Comparison of ENCODE assay signal across 10 cellular contexts in genomic region chr17:3732171-3732570, GRCh38. TPM values are rescaled to one million over a fixed set of nuclear protein-coding genes. Genes with fewer than 3 reads are reported as not detected.
A peak's percentile ranks its signal among the peaks of the same experiment; 100 is the strongest.
DNase-seq lines count a peak whose midpoint lies in the region; ATAC-seq, FAIRE-seq and TF ChIP-seq lines count a peak whose summit lies in the region.
"Had no signal": no experiment of that assay in that cellular context is flagged by ENCODE, and none has a peak within 500 bp of the region (broad histone marks: within the 10 kb centered on the region; RNA-seq: fewer than 3 reads in every experiment).

No MANE protein-coding gene starts in this region.

- H4K20me1 ChIP-seq in BLaER1, result peaks cover under 1% of the 10 kb centered on the region; the same call in 1 of the 2 replicates
- H4K20me1 ChIP-seq in HepG2 (ENCODE audit: insufficient read depth, low read length), result no peaks in the 10 kb centered on the region

- H3K27ac ChIP-seq in BLaER1, result no peak overlapping the region
- H3K27ac ChIP-seq in Peyer's patch, result peak overlapping the region in 2 of 4 donors; percentile 23 to 39
- peak overlapping the region; percentile 4 for H3K27ac ChIP-seq in HepG2 (ENCODE audit: extremely low read length, insufficient read depth, low read length)
- H3K27ac ChIP-seq: heart right ventricle, neutrophil had no signal

- intact Hi-C loops in HepG2 (cut with micrococcal nuclease; ENCODE audit: unreplicated experiment), result loop anchor here (5.0 to 10.0 kb wide), 2 partner anchors 50 to 173 kb away; no protein-coding TSS in a partner anchor

- H3K36me3 ChIP-seq in BLaER1 (peaks cover 28% of the 10 kb centered on the region), Peyer's patch (no peaks in the 10 kb centered on the region), HepG2 (replicated peaks in 1 of 2; ENCODE audit: control insufficient read depth in 1 of 2, insufficient read depth in 2 of 2, low read length in 2 of 2) (no peaks in the 10 kb centered on the region)
- H3K36me3 ChIP-seq: heart right ventricle had no signal

- TF ChIP-seq EP300 in HepG2 (IDR thresholded peaks at IDR 0.05; ENCODE audit: low read depth in 2 of 2, low read length in 2 of 2) (no peak), HepG2 (CRISPR knock-in tag; IDR thresholded peaks at IDR 0.05; ENCODE audit: borderline replicate concordance) (no peak)

- in situ Hi-C loops in HepG2 (cut with HindIII; ENCODE audit: extremely low pct_ligation_motif_present, low pct_unique_long_range_greater_than_20kb), result loop anchor here (10.0 kb wide), 1 partner anchor 173 kb away; no protein-coding TSS in a partner anchor

- CTCF ChIA-PET in HepG2 (lab: Yijun Ruan, JAX; ENCODE audit: low intra/inter-chr PET ratio, low total read pairs), result interaction anchor here (1.4 kb wide), 1 partner anchor 49 kb away, joined by 7 read pairs; no protein-coding TSS in a partner anchor

- DNase-seq in Peyer's patch (peak in 2 of 3 donors; percentile 66 to 79), HepG2 (ENCODE audit: low spot score) (peak; percentile 59), HCEC 1CT (no peak), occipital lobe (lab: John Stamatoyannopoulos, UW) (no peak), NCI-H1694 (lab: John Stamatoyannopoulos, UW) (no peak)
- DNase-seq in activated CD4-positive, alpha-beta T cell treated with anti-CD3 and anti-CD28 coated beads, Interleukin-2, amount 50 U/mL, for 4 hours, result no peak
- DNase-seq: heart right ventricle had no signal

- TF ChIP-seq RAD21 in HepG2 (CRISPR knock-in tag; IDR thresholded peaks at IDR 0.05), result no peak

- 0 out of 2 replicates have a peak overlapping the region, but pooled peaks have one; percentile 0 for H3K4me2 ChIP-seq in BLaER1
- H3K4me2 ChIP-seq in HepG2 (ENCODE audit: low read depth, low read length), result peak overlapping the region; percentile 66

- H3K9ac ChIP-seq in BLaER1 (peak overlapping the region; percentile 2; the same call in 1 of the 2 replicates), HepG2 (ENCODE audit: insufficient read depth, low read depth, low read length) (peak overlapping the region; percentile 38; the same call in 1 of the 2 replicates)

- POLR2A ChIA-PET in HepG2 (lab: Yijun Ruan, JAX), result interaction anchor here (0.8 to 1.2 kb wide), 3 partner anchors 9 to 114 kb away, joined by 3 read pairs; partner anchors contain the start of gene NCBP3

- H3K4me3 ChIP-seq in BLaER1 (no peak overlapping the region), Peyer's patch (no peak overlapping the region), HepG2 (replicated peaks in 1 of 3; ENCODE audit: insufficient read depth in 1 of 3, low read depth in 2 of 3, low read length in 3 of 3) (peak overlapping the region; percentile 31 to 56 (median 35))
- H3K4me3 ChIP-seq: heart right ventricle had no signal

- no TSS peak for BruUV-seq in HepG2 (replicated peaks; lab: Mats Ljungman, UMichigan)

- no peaks in the 10 kb centered on the region for H3K79me2 ChIP-seq in HepG2 (ENCODE audit: insufficient read depth, low read length)

- H2AFZ ChIP-seq in HepG2 (ENCODE audit: low read length), result no peak overlapping the region

- no peaks in the 10 kb centered on the region for H3K27me3 ChIP-seq in BLaER1
- H3K27me3 ChIP-seq in Peyer's patch, result no peaks in the 10 kb centered on the region
- no peaks in the 10 kb centered on the region for H3K27me3 ChIP-seq in HepG2 (ENCODE audit: control insufficient read depth in 1 of 2, insufficient read depth in 2 of 2, low read length in 2 of 2)
- H3K27me3 ChIP-seq: neutrophil had no signal

- no peak for TF ChIP-seq POLR2A in Peyer's patch (IDR thresholded peaks at IDR 0.05)
- no peak for TF ChIP-seq POLR2A in HepG2 (IDR thresholded peaks at IDR 0.05; ENCODE audit: insufficient read depth in 1 of 2, low read depth in 2 of 2, low read length in 2 of 2)

- no peaks in the 10 kb centered on the region for H3K9me3 ChIP-seq in BLaER1
- H3K9me3 ChIP-seq in Peyer's patch, result no peaks in the 10 kb centered on the region
- H3K9me3 ChIP-seq in HepG2 (ENCODE audit: low read length), result no peaks in the 10 kb centered on the region
- H3K9me3 ChIP-seq: heart right ventricle, neutrophil had no signal

- peaks cover 35% of the 10 kb centered on the region for H3K4me1 ChIP-seq in BLaER1
- no peaks in the 10 kb centered on the region for H3K4me1 ChIP-seq in Peyer's patch
- peaks cover 42% of the 10 kb centered on the region for H3K4me1 ChIP-seq in HepG2 (ENCODE audit: insufficient read depth, low read length)

- FAIRE-seq in HepG2 (lab: Jason Lieb, UNC), result peak; percentile 78

- 10% methylated on average over 10 of the region's 10 CpGs for WGBS in HepG2 (ENCODE audit: low lambda C conversion rate)

- TF ChIP-seq CTCF in Peyer's patch (IDR thresholded peaks at IDR 0.05) (peak in 3 of 6 experiments; percentile 10 to 38 (median 31)), HepG2 (CRISPR knock-in tag; IDR thresholded peaks at IDR 0.05) (peak; percentile 78)

- ATAC-seq in GM21447 (IDR thresholded peaks at IDR 0.05; ENCODE audit: unreplicated experiment), result peak; percentile 79
- ATAC-seq in HepG2, result peak; percentile 77

TF ChIP-seq in HepG2, 621 proteins besides CTCF, POLR2A, EP300 and RAD21 (continues in another document):
- TF ChIP-seq CREB3 (CRISPR knock-in tag; IDR thresholded peaks at IDR 0.05) (no peak), HMGA1 (CRISPR knock-in tag; conservative IDR thresholded peaks at IDR 0.05) (no peak), NCOA2 (CRISPR knock-in tag; IDR thresholded peaks at IDR 0.05) (no peak), IRF2 (CRISPR knock-in tag; IDR thresholded peaks at IDR 0.05) (0 out of 2 replicates have a peak, but pooled peaks have one; percentile 18)

RNA-seq across cellular contexts. Expression of gene HASPIN, which starts 8.5 kb away (rescaled TPM):
- total RNA-seq in Peyer's patch, result 1 to 10 TPM in 1 of 4 donors, not detected in 3; 1.2 TPM
- 7.8 and 8.1 TPM in 2 replicates for total RNA-seq in HepG2 (2016; rRNA removed; fragmentation: Illumina TruSeq; extraction: Trizol)
- total RNA-seq in HepG2 (2016; cell fraction: cytosol; rRNA removed; fragmentation: Illumina TruSeq; extraction: Trizol; ENCODE audit: low read depth), result 1.3 and 1.4 TPM in 2 replicates
- 7.4 and 8.8 TPM in 2 replicates for total RNA-seq in HepG2 (2016; cell fraction: insoluble cytoplasmic fraction; rRNA removed; fragmentation: Illumina TruSeq; extraction: Trizol)
- 4.8 TPM in 2 replicates for total RNA-seq in HepG2 (2016; cell fraction: membrane; rRNA removed; fragmentation: Illumina TruSeq; extraction: Trizol)
- total RNA-seq in HepG2 (2016; cell fraction: nucleus; rRNA removed; fragmentation: Illumina TruSeq; extraction: Trizol), result 4.1 and 5.0 TPM in 2 replicates
- 1.9 and 2.7 TPM in 2 replicates for polyA plus RNA-seq in HepG2 (2011; rRNA removed)
- polyA plus RNA-seq in HepG2 (2011; cell fraction: cytosol; rRNA removed), result 1.5 and 1.9 TPM in 2 replicates
- 1.1 and 2.3 TPM in 2 replicates for polyA plus RNA-seq in HepG2 (2011; cell fraction: nucleus; rRNA removed)
- polyA plus RNA-seq in HepG2 (2012), result 1.1 and 1.9 TPM in 2 replicates
- polyA plus RNA-seq in HepG2 (2016; cell fraction: cytosol; fragmentation: Illumina TruSeq; extraction: Trizol; ENCODE audit: low read depth), result 0.50 and 0.65 TPM in 2 replicates
- 5.0 and 5.9 TPM in 2 replicates for polyA plus RNA-seq in HepG2 (2016; cell fraction: insoluble cytoplasmic fraction; fragmentation: Illumina TruSeq; extraction: Trizol; ENCODE audit: low read depth)
- 1.5 and 1.6 TPM in 2 replicates for polyA plus RNA-seq in HepG2 (2016; cell fraction: membrane; fragmentation: Illumina TruSeq; extraction: Trizol; ENCODE audit: low read depth)
- 3.6 and 4.4 TPM in 2 replicates for polyA plus RNA-seq in HepG2 (2016; cell fraction: nucleus; fragmentation: Illumina TruSeq; extraction: Trizol; ENCODE audit: insufficient read depth, low read depth)
- polyA minus RNA-seq in HepG2 (2011; rRNA and poly(A)+ RNA removed; ENCODE audit: low replicate concordance), result 5.0 and 17.7 TPM in 2 replicates
- polyA minus RNA-seq in HepG2 (2011; cell fraction: cytosol; rRNA and poly(A)+ RNA removed), result 4.4 and 5.5 TPM in 2 replicates
- 3.0 and 5.7 TPM in 2 replicates for polyA minus RNA-seq in HepG2 (2011; cell fraction: nucleus; rRNA and poly(A)+ RNA removed)
- total RNA-seq in occipital lobe, result 0.62 TPM

RNA-seq across cellular contexts. Expression of gene P2RX5, which starts 36.2 kb away (rescaled TPM):
- total RNA-seq in Peyer's patch (100 to 1,000 TPM in 1 of 4 donors, 1 to 10 TPM in 3; 1.2 to 103 (median 5.7) TPM), HepG2 (2016; rRNA removed; fragmentation: Illumina TruSeq; extraction: Trizol) (0.90 and 0.95 TPM in 2 replicates), occipital lobe (10.0 TPM)
- 0.20 and 0.79 TPM in 2 replicates for total RNA-seq in HepG2 (2016; cell fraction: cytosol; rRNA removed; fragmentation: Illumina TruSeq; extraction: Trizol; ENCODE audit: low read depth)
- 0.64 and 0.82 TPM in 2 replicates for total RNA-seq in HepG2 (2016; cell fraction: insoluble cytoplasmic fraction; rRNA removed; fragmentation: Illumina TruSeq; extraction: Trizol)
- 0.62 and 0.93 TPM in 2 replicates for total RNA-seq in HepG2 (2016; cell fraction: membrane; rRNA removed; fragmentation: Illumina TruSeq; extraction: Trizol)
- total RNA-seq in HepG2 (2016; cell fraction: nucleus; rRNA removed; fragmentation: Illumina TruSeq; extraction: Trizol), result 0.53 and 1.1 TPM in 2 replicates
- 1.0 and 1.7 TPM in 2 replicates for polyA plus RNA-seq in HepG2 (2011; rRNA removed)
- polyA plus RNA-seq in HepG2 (2011; cell fraction: cytosol; rRNA removed), result 1.4 and 1.5 TPM in 2 replicates
- 1.6 and 1.9 TPM in 2 replicates for polyA plus RNA-seq in HepG2 (2011; cell fraction: nucleus; rRNA removed)
- polyA plus RNA-seq in HepG2 (2012), result 0.50 and 1.1 TPM in 2 replicates
- 0.24 and 0.38 TPM in 2 replicates for polyA plus RNA-seq in HepG2 (2016; cell fraction: cytosol; fragmentation: Illumina TruSeq; extraction: Trizol; ENCODE audit: low read depth)
- polyA plus RNA-seq in HepG2 (2016; cell fraction: insoluble cytoplasmic fraction; fragmentation: Illumina TruSeq; extraction: Trizol; ENCODE audit: low read depth), result 0.46 and 0.98 TPM in 2 replicates
- 0.48 and 0.70 TPM in 2 replicates for polyA plus RNA-seq in HepG2 (2016; cell fraction: membrane; fragmentation: Illumina TruSeq; extraction: Trizol; ENCODE audit: low read depth)
- 1.5 and 1.7 TPM in 2 replicates for polyA plus RNA-seq in HepG2 (2016; cell fraction: nucleus; fragmentation: Illumina TruSeq; extraction: Trizol; ENCODE audit: insufficient read depth, low read depth)
- 1.6 and 53.3 TPM in 2 replicates for polyA minus RNA-seq in HepG2 (2011; rRNA and poly(A)+ RNA removed; ENCODE audit: low replicate concordance)
- 0.49 and 1.2 TPM in 2 replicates for polyA minus RNA-seq in HepG2 (2011; cell fraction: cytosol; rRNA and poly(A)+ RNA removed)
- polyA minus RNA-seq in HepG2 (2011; cell fraction: nucleus; rRNA and poly(A)+ RNA removed), result 0.87 and 1.0 TPM in 2 replicates

Comparison
In these comparisons a context has a peak if more than half of its experiments do, and no peak if none do; other contexts are left out.
1. H3K4me3 ChIP-seq: peak in HepG2 (3 of 3); none in BLaER1 (single experiment) and Peyer's patch (0 of 4).
2. DNase-seq: peak in Peyer's patch (2 of 3) and HepG2 (single experiment); none in HCEC 1CT (single experiment), occipital lobe (single experiment), activated CD4-positive, alpha-beta T cell treated with anti-CD3 and anti-CD28 coated beads, Interleukin-2, amount 50 U/mL, for 4 hours (0 of 2) and NCI-H1694 (single experiment).